Comparison of ENCODE assay signal across 8 cellular contexts in genomic region chr4:73341454-73341853, GRCh38.
DNase-seq lines count a peak whose midpoint lies in the region; ATAC-seq and TF ChIP-seq lines count a peak whose summit lies in the region.

No MANE protein-coding gene starts in this region.

- no peaks in the 10 kb centered on the region for H3K4me1 ChIP-seq in gastrocnemius medialis

- no peaks in the 10 kb centered on the region for H3K36me3 ChIP-seq in SK-N-MC (ENCODE audit: insufficient read depth, low read length)
- no peaks in the 10 kb centered on the region for H3K36me3 ChIP-seq in gastrocnemius medialis

- TF ChIP-seq POLR2A in gastrocnemius medialis (IDR thresholded peaks at IDR 0.05), result no peak

- no peak overlapping the region for H3K9ac ChIP-seq in SK-N-MC (ENCODE audit: insufficient read length)

- H3K27ac ChIP-seq in SK-N-MC (no peak overlapping the region), gastrocnemius medialis (no peak overlapping the region)

- H3K4me3 ChIP-seq in SK-N-MC, result no peak overlapping the region
- H3K4me3 ChIP-seq in gastrocnemius medialis, result no peak overlapping the region

- DNase-seq in DMS114 treated with DMSO at 0.1 percent for 48 hours (lab: John Stamatoyannopoulos, UW; ENCODE audit: unreplicated experiment) (peak; percentile 7), GM20000 (ENCODE audit: low spot score) (peak; percentile 25), NCI-H1092 (lab: John Stamatoyannopoulos, UW) (peak; percentile 68), SK-N-MC (ENCODE audit: low read depth, low spot score) (peak; percentile 14), fibroblast of the conjunctiva (ENCODE audit: low read depth) (peak; percentile 36), putamen (ENCODE audit: low spot score) (peak; percentile 50), gastrocnemius medialis (no peak)

- ATAC-seq in gastrocnemius medialis (no peak), HG03159 (IDR thresholded peaks at IDR 0.05; ENCODE audit: unreplicated experiment) (no peak)

- in situ Hi-C loops in gastrocnemius medialis (cut with MboI; ENCODE audit: low sequenced_read_pairs in 4 of 4), result no loop called here

- no peaks in the 10 kb centered on the region for H3K27me3 ChIP-seq in gastrocnemius medialis

- H3K9me3 ChIP-seq in SK-N-MC (ENCODE audit: low read depth, low read length), result no peaks in the 10 kb centered on the region
- no peaks in the 10 kb centered on the region for H3K9me3 ChIP-seq in gastrocnemius medialis

- peak; percentile 46 for TF ChIP-seq CTCF in GM20000 (IDR thresholded peaks at IDR 0.05; ENCODE audit: extremely low read depth, missing control alignments)
- peak in 1 of 5 experiments; percentile 18 for TF ChIP-seq CTCF in gastrocnemius medialis (IDR thresholded peaks at IDR 0.05 in 4 of 5, conservative IDR thresholded peaks at IDR 0.05 in 1 of 5)

- intact Hi-C loops in gastrocnemius medialis (cut with DNase I; ENCODE audit: low total_unique reads), result loop anchor here (5.0 kb wide), 1 partner anchor 311 kb away; no protein-coding TSS in a partner anchor

Comparison
In these comparisons a context has a peak if more than half of its experiments do, and no peak if none do; other contexts are left out.
1. DNase-seq: peak in DMS114 treated with DMSO at 0.1 percent for 48 hours (single experiment), GM20000 (single experiment), NCI-H1092 (single experiment), SK-N-MC (single experiment), fibroblast of the conjunctiva (single experiment) and putamen (single experiment); none in gastrocnemius medialis (0 of 2).